In the genomic region with DNA sequence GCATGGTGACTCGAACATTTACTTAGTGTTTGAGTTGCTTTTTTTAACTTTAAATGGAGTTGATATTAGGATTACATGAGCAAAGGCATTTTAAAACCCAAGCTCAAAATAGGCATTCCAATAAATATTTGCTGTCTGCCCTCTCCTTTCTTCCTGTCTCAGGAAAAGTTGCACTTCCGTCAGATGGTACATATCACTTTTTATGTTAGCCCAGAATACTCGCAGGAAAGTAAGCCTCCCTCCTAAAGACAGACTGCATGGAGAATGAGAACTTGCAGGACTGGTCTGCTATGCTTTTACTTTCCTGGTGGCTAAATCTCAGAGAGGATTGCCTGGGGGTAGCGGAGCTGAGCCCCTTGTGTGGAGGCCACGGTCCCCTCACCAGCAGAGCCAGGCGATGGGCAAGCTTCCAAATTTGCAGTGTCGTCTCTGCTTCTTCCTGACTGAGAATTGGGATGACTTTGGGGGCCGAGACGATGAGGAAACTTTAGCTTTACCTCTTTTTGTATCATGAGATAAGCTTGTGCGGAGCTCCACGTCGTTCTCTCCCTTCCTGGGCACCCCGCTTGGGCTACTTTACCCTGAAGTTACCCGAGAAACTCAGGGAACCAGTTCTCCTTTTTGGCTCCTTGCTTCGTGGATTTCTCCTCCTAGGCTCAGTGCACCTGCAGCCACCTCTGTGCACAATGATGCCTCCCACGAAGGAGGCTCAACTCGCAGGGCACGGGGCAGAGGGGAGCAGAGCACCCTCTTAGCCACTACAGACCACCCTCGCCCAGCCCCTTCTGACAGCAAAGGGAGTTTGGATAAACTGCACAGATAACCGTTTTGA, we compare ENCODE assay signal across 1 cellular context.
TF ChIP-seq lines count a peak whose summit lies in the region.

No MANE protein-coding gene starts in this region.

TF ChIP-seq in H1, 55 proteins besides CTCF, POLR2A, EP300 and RAD21:
- TF ChIP-seq CEBPB (IDR thresholded peaks at IDR 0.05; ENCODE audit: low read depth, low read length), result no peak
- no peak for TF ChIP-seq NRF1 (IDR thresholded peaks at IDR 0.05; ENCODE audit: low read depth, low read length)
- TF ChIP-seq BRCA1 (IDR thresholded peaks at IDR 0.05; ENCODE audit: low read depth, low read length), result no peak
